In genomic region chr19:42113641-42114348, GRCh38 we compare ENCODE assay signal across 1 cellular context.
TF ChIP-seq lines count a peak whose summit lies in the region.

No MANE protein-coding gene starts in this region.

TF ChIP-seq in IMR-90, 13 proteins besides CTCF, POLR2A, EP300 and RAD21 (continued from another document):
- TF ChIP-seq NFE2L2 (IDR thresholded peaks at IDR 0.05; ENCODE audit: low read depth, low read length), result peak; percentile 46; the same call in 1 of the 2 replicates
- TF ChIP-seq MXI1 (IDR thresholded peaks at IDR 0.05; ENCODE audit: borderline replicate concordance, low read depth, low read length), result 0 out of 2 replicates have a peak, but pooled peaks have one; percentile 16
- peak; percentile 54 for TF ChIP-seq BHLHE40 (IDR thresholded peaks at IDR 0.05; ENCODE audit: low read depth, low read length)
- peak; percentile 36; the same call in 1 of the 2 replicates for TF ChIP-seq CEBPB (IDR thresholded peaks at IDR 0.05; ENCODE audit: low read depth, low read length)
- 0 out of 2 replicates have a peak, but pooled peaks have one; percentile 11 for TF ChIP-seq MAFK (IDR thresholded peaks at IDR 0.05; ENCODE audit: low read depth, low read length)
- no peak for TF ChIP-seq RFX5 (IDR thresholded peaks at IDR 0.05; ENCODE audit: low read depth, low read length)
